In genomic region chr20:48826064-48826463, GRCh38 we compare ENCODE assay signal across 9 cellular contexts. TPM values are rescaled to one million over a fixed set of nuclear protein-coding genes. Genes with fewer than 3 reads are reported as not detected.
DNase-seq lines count a peak whose midpoint lies in the region; ATAC-seq, FAIRE-seq and TF ChIP-seq lines count a peak whose summit lies in the region.
"Had no signal": no experiment of that assay in that cellular context is flagged by ENCODE, and none has a peak within 500 bp of the region (broad histone marks: within the 10 kb centered on the region; RNA-seq: fewer than 3 reads in every experiment).

No MANE protein-coding gene starts in this region.

- H3K36me3 ChIP-seq in breast epithelium: no peaks in the 10 kb centered on the region
- H3K36me3 ChIP-seq in astrocyte (ENCODE audit: insufficient read depth, low read length): no peaks in the 10 kb centered on the region
- no peaks in the 10 kb centered on the region for H3K36me3 ChIP-seq in lower lobe of right lung

- H3K4me2 ChIP-seq in astrocyte (ENCODE audit: low read length): peak overlapping the region; percentile 88

- no peak for TF ChIP-seq POLR2A in breast epithelium (IDR thresholded peaks at IDR 0.05)

- DNase-seq in breast epithelium (ENCODE audit: low spot score in 2 of 2) (no peak), MCF 10A (ENCODE audit: unreplicated experiment) (no peak), astrocyte (ENCODE audit: low read depth) (no peak), lower lobe of right lung (no peak), type B pancreatic cell (ENCODE audit: extremely low spot score, unreplicated experiment) (no peak), NCI-H748 (lab: John Stamatoyannopoulos, UW; ENCODE audit: unreplicated experiment) (no peak), OCI-M2 (lab: John Stamatoyannopoulos, UW; ENCODE audit: unreplicated experiment) (no peak)
- DNase-seq: stimulated activated CD8-positive, alpha-beta memory T cell treated with anti-CD3 and anti-CD28 coated beads, Interleukin-4, amount 100 ng/mL, for 48 hours had no signal

- no peaks in the 10 kb centered on the region for H3K9me3 ChIP-seq in breast epithelium
- no peaks in the 10 kb centered on the region for H3K9me3 ChIP-seq in astrocyte (ENCODE audit: insufficient read depth, low read depth, low read length)
- H3K9me3 ChIP-seq in lower lobe of right lung: no peaks in the 10 kb centered on the region

- no peaks in the 10 kb centered on the region for H3K4me1 ChIP-seq in breast epithelium
- H3K4me1 ChIP-seq in astrocyte (ENCODE audit: insufficient read depth, low read length): peaks cover 32% of the 10 kb centered on the region
- H3K4me1 ChIP-seq in lower lobe of right lung: peaks cover 58% of the 10 kb centered on the region

- H3K27me3 Mint-ChIP-seq in MCF 10A (ENCODE audit: insufficient read depth, unreplicated experiment) (peaks cover 10% of the 10 kb centered on the region), astrocyte (ENCODE audit: low read depth, unreplicated experiment) (peaks cover 23% of the 10 kb centered on the region), type B pancreatic cell (peaks cover 74% of the 10 kb centered on the region)

- no peak overlapping the region for H3K4me3 Mint-ChIP-seq in MCF 10A (ENCODE audit: unreplicated experiment)
- H3K4me3 Mint-ChIP-seq in astrocyte (ENCODE audit: unreplicated experiment): peak overlapping the region; percentile 50
- H3K4me3 Mint-ChIP-seq in type B pancreatic cell: peak overlapping the region; percentile 90

- H3K9me3 Mint-ChIP-seq in MCF 10A (ENCODE audit: unreplicated experiment) (no peaks in the 10 kb centered on the region), astrocyte (ENCODE audit: unreplicated experiment) (peaks cover 2% of the 10 kb centered on the region), type B pancreatic cell (no peaks in the 10 kb centered on the region)

- POLR2A ChIA-PET in MCF 10A (lab: Yijun Ruan, JAX): interaction anchor here (0.6 kb wide), 1 partner anchor 65 kb away, joined by 3 read pairs; no protein-coding TSS in a partner anchor

- FAIRE-seq in astrocyte (lab: Jason Lieb, UNC): no peak

- ATAC-seq in lower lobe of right lung (no peak), HG03196 (IDR thresholded peaks at IDR 0.05; ENCODE audit: unreplicated experiment) (no peak)

- H3K4me3 ChIP-seq in breast epithelium (peak overlapping the region; percentile 64 to 87 (median 69)), astrocyte (ENCODE audit: insufficient read depth, low read depth, low read length) (no peak overlapping the region), lower lobe of right lung (peak overlapping the region; percentile 75)

- no peak for TF ChIP-seq CTCF in breast epithelium (IDR thresholded peaks at IDR 0.05)
- no peak for TF ChIP-seq CTCF in MCF 10A (IDR thresholded peaks at IDR 0.05; ENCODE audit: unreplicated experiment)
- no peak for TF ChIP-seq CTCF in astrocyte (IDR thresholded peaks at IDR 0.05; ENCODE audit: insufficient read depth, low read depth, low read length)
- TF ChIP-seq CTCF in lower lobe of right lung (IDR thresholded peaks at IDR 0.05): no peak
- TF ChIP-seq CTCF in type B pancreatic cell (conservative IDR thresholded peaks at IDR 0.05): no peak

- peak overlapping the region; percentile 25 to 79 for H3K27ac ChIP-seq in breast epithelium
- H3K27ac ChIP-seq in astrocyte (ENCODE audit: low read depth, low read length): no peak overlapping the region
- peak overlapping the region; percentile 88 for H3K27ac ChIP-seq in lower lobe of right lung

- no peak overlapping the region for H2AFZ ChIP-seq in astrocyte (ENCODE audit: low read depth, low read length)

- no peak overlapping the region for H3K9ac ChIP-seq in astrocyte (ENCODE audit: low read length)

- H3K36me3 Mint-ChIP-seq in MCF 10A (ENCODE audit: insufficient read depth, unreplicated experiment) (no peaks in the 10 kb centered on the region), astrocyte (ENCODE audit: low read depth, unreplicated experiment) (no peaks in the 10 kb centered on the region), type B pancreatic cell (no peaks in the 10 kb centered on the region)

- CTCF ChIA-PET in MCF 10A (lab: Yijun Ruan, JAX): interaction anchor here (0.5 kb wide), 1 partner anchor 12 kb away, joined by 3 read pairs; no protein-coding TSS in a partner anchor

- no TSS peak for BruUV-seq in MCF 10A (replicated peaks; lab: Mats Ljungman, UMichigan)

- no peaks in the 10 kb centered on the region for H3K79me2 ChIP-seq in astrocyte (ENCODE audit: insufficient read depth, low read length)

- intact Hi-C loops in breast epithelium (cut with DNase I; ENCODE audit: low total_unique reads) (no loop called here), MCF 10A (cut with micrococcal nuclease) (no loop called here), lower lobe of right lung (cut with DNase I) (no loop called here)

- no peaks in the 10 kb centered on the region for H3K27me3 ChIP-seq in breast epithelium
- H3K27me3 ChIP-seq in astrocyte (ENCODE audit: insufficient read depth, low read length): no peaks in the 10 kb centered on the region
- H3K27me3 ChIP-seq in lower lobe of right lung (ENCODE audit: low read depth): peaks cover 20% of the 10 kb centered on the region

- H4K20me1 ChIP-seq in astrocyte (ENCODE audit: insufficient read depth, low read length): peaks cover 5% of the 10 kb centered on the region

- H3K4me1 Mint-ChIP-seq in MCF 10A (ENCODE audit: insufficient read depth, unreplicated experiment) (no peaks in the 10 kb centered on the region), astrocyte (ENCODE audit: low read depth, unreplicated experiment) (peaks cover 9% of the 10 kb centered on the region), type B pancreatic cell (ENCODE audit: unreplicated experiment) (peaks cover 21% of the 10 kb centered on the region)

- H3K27ac Mint-ChIP-seq in MCF 10A (ENCODE audit: low read depth, unreplicated experiment) (no peak overlapping the region), astrocyte (ENCODE audit: unreplicated experiment) (no peak overlapping the region), type B pancreatic cell (no peak overlapping the region)

RNA-seq across cellular contexts. Expression of gene PREX1, which starts 1.7 kb away (rescaled TPM):
- total RNA-seq in breast epithelium (10 to 100 TPM; 53.1 to 84.2 (median 65.1) TPM), MCF 10A (2022) (0.05 TPM in 1 of 2 replicates, not detected in the other), astrocyte (2.0 and 3.5 TPM in 2 replicates), lower lobe of right lung (78.2 TPM), type B pancreatic cell (ENCODE audit: low replicate concordance) (0.71 and 20.8 TPM in 2 replicates)
